8 cellular contexts compared by ENCODE assay signal in genomic region chr7:140924821-140925421, GRCh38.
A peak's percentile ranks its signal among the peaks of the same experiment; 100 is the strongest.
DNase-seq lines count a peak whose midpoint lies in the region; ATAC-seq and TF ChIP-seq lines count a peak whose summit lies in the region.

Gene BRAF (minus strand): TSS chr7:140924929. CDS start chr7:140924703, 226 bp downstream.

- DNase-seq in AML-193 (lab: John Stamatoyannopoulos, UW) (peak; percentile 45 to 63), GM19238 (ENCODE audit: insufficient read length, low spot score) (peak; percentile 68), NCI-H510A treated with DMSO at 0.1 percent for 48 hours (lab: John Stamatoyannopoulos, UW) (peak; percentile 68), choroid plexus epithelial cell (ENCODE audit: low read depth) (peak; percentile 90), kidney glomerular epithelial cell (lab: John Stamatoyannopoulos, UW) (peak; percentile 64)
- peak; percentile 91 to 94 for DNase-seq in activated CD4-positive, alpha-beta T cell treated with anti-CD3 and anti-CD28 coated beads for 4 hours
- peak; percentile 82 to 89 for DNase-seq in stimulated activated CD4-positive, alpha-beta T cell treated with anti-CD3 and anti-CD28 coated beads, Interleukin-15, amount 100 ng/mL, for 48 hours (ENCODE audit: low read depth in 2 of 2)

- peak; percentile 54 for ATAC-seq in HG03439 (IDR thresholded peaks at IDR 0.05; ENCODE audit: unreplicated experiment)

- TF ChIP-seq CTCF in choroid plexus epithelial cell (conservative IDR thresholded peaks at IDR 0.05; ENCODE audit: low read depth, low read length) = no peak

- peak within 1 kb of the TSS; percentile 89 for H3K4me3 ChIP-seq in choroid plexus epithelial cell (ENCODE audit: low read depth, low read length)

Comparison
In these comparisons a context has a peak if more than half of its experiments do, and no peak if none do; other contexts are left out.
1. Peak in every context shown above with its lines: DNase-seq, ATAC-seq and H3K4me3 ChIP-seq.